ENCODE assay signal across 1 cellular context in genomic region chr3:98522538-98523281, GRCh38.
TF ChIP-seq lines count a peak whose summit lies in the region.

Gene CLDND1 (minus strand): TSS chr3:98522902. CDS start chr3:98521424, 1,478 bp downstream.

TF ChIP-seq in HEK293, 187 proteins besides CTCF, POLR2A, EP300 and RAD21 (continued from another document and continues in another):
- TF ChIP-seq ZNF362 (tag by site-specific recombination; IDR thresholded peaks at IDR 0.05) (no peak), GLI2 (tag by site-specific recombination; IDR thresholded peaks at IDR 0.05; ENCODE audit: borderline replicate concordance, low read depth) (no peak), ZNF580 (tag by site-specific recombination; IDR thresholded peaks at IDR 0.05) (no peak), GFI1B (tag by site-specific recombination; IDR thresholded peaks at IDR 0.05) (no peak), ZNF514 (tag by site-specific recombination; IDR thresholded peaks at IDR 0.05) (no peak), ELK4 (IDR thresholded peaks at IDR 0.05; ENCODE audit: borderline replicate concordance, low read depth, low read length) (no peak), ZNF521 (tag by site-specific recombination; IDR thresholded peaks at IDR 0.05) (no peak), REPIN1 (tag by site-specific recombination; IDR thresholded peaks at IDR 0.05; ENCODE audit: low read depth) (no peak), ZNF274 (IDR thresholded peaks at IDR 0.05; ENCODE audit: low read length) (no peak), ZNF274 (tag by site-specific recombination; IDR thresholded peaks at IDR 0.05; ENCODE audit: borderline replicate concordance) (no peak), ZNF544 (tag by site-specific recombination; IDR thresholded peaks at IDR 0.05) (no peak), ZNF416 (tag by site-specific recombination; IDR thresholded peaks at IDR 0.05) (no peak), YY1 (tag by site-specific recombination; IDR thresholded peaks at IDR 0.05) (0 out of 2 replicates have a peak, but pooled peaks have one; percentile 6), PRDM4 (tag by site-specific recombination; IDR thresholded peaks at IDR 0.05) (no peak), ZNF175 (tag by site-specific recombination; IDR thresholded peaks at IDR 0.05) (no peak), ZNF157 (tag by site-specific recombination; IDR thresholded peaks at IDR 0.05) (no peak), ZBTB11 (tag by site-specific recombination; conservative IDR thresholded peaks at IDR 0.05; ENCODE audit: low read depth) (0 out of 2 replicates have a peak, but pooled peaks have one; percentile 16), ZNF169 (tag by site-specific recombination; IDR thresholded peaks at IDR 0.05) (no peak), ZFP37 (tag by site-specific recombination; IDR thresholded peaks at IDR 0.05) (0 out of 2 replicates have a peak, but pooled peaks have one; percentile 25), ZEB2 (tag by site-specific recombination; IDR thresholded peaks at IDR 0.05) (peak; percentile 40; the same call in 1 of the 2 replicates), ZBTB7A (tag by site-specific recombination; IDR thresholded peaks at IDR 0.05; ENCODE audit: low read depth) (no peak), ZNF837 (tag by site-specific recombination; IDR thresholded peaks at IDR 0.05) (no peak), ZNF791 (tag by site-specific recombination; IDR thresholded peaks at IDR 0.05) (no peak), ZNF623 (tag by site-specific recombination; IDR thresholded peaks at IDR 0.05) (no peak), ZNF629 (tag by site-specific recombination; IDR thresholded peaks at IDR 0.05) (peak; percentile 83), ZNF776 (tag by site-specific recombination; IDR thresholded peaks at IDR 0.05; ENCODE audit: borderline replicate concordance) (no peak), HIC1 (tag by site-specific recombination; IDR thresholded peaks at IDR 0.05) (peak; percentile 83; the same call in 1 of the 2 replicates), ATF2 (tag by site-specific recombination; IDR thresholded peaks at IDR 0.05; ENCODE audit: low read depth) (no peak), ZFP3 (tag by site-specific recombination; IDR thresholded peaks at IDR 0.05; ENCODE audit: low read depth) (peak; percentile 38; the same call in 1 of the 2 replicates), REST (tag by site-specific recombination; IDR thresholded peaks at IDR 0.05) (no peak), ZNF202 (tag by site-specific recombination; IDR thresholded peaks at IDR 0.05; ENCODE audit: borderline replicate concordance) (no peak), ZNF114 (tag by site-specific recombination; IDR thresholded peaks at IDR 0.05) (no peak), ZNF211 (tag by site-specific recombination; IDR thresholded peaks at IDR 0.05; ENCODE audit: low read depth) (no peak), OVOL3 (tag by site-specific recombination; IDR thresholded peaks at IDR 0.05) (no peak), ZFP69B (tag by site-specific recombination; IDR thresholded peaks at IDR 0.05) (no peak), ZNF292 (tag by site-specific recombination; IDR thresholded peaks at IDR 0.05; ENCODE audit: borderline replicate concordance, low read depth) (no peak), ZNF341 (tag by site-specific recombination; IDR thresholded peaks at IDR 0.05; ENCODE audit: low read depth) (peak; percentile 89), ZNF132 (tag by site-specific recombination; IDR thresholded peaks at IDR 0.05; ENCODE audit: borderline replicate concordance) (no peak), ZNF596 (tag by site-specific recombination; IDR thresholded peaks at IDR 0.05) (no peak), ZNF768 (tag by site-specific recombination; IDR thresholded peaks at IDR 0.05) (no peak), ZNF558 (tag by site-specific recombination; IDR thresholded peaks at IDR 0.05) (no peak), ZBTB44 (tag by site-specific recombination; IDR thresholded peaks at IDR 0.05) (no peak), ZBTB26 (tag by site-specific recombination; optimal IDR thresholded peaks at IDR 0.05) (peak; percentile 88), ZSCAN30 (tag by site-specific recombination; IDR thresholded peaks at IDR 0.05) (peak; percentile 53; the same call in 1 of the 2 replicates), ZNF561 (tag by site-specific recombination; IDR thresholded peaks at IDR 0.05; ENCODE audit: borderline replicate concordance) (peak; percentile 70; the same call in 1 of the 2 replicates)
